27 cellular contexts compared by ENCODE assay signal in genomic region chr12:61524851-61525250, GRCh38.
"Had no signal": no experiment of that assay in that cellular context is flagged by ENCODE, and none has a peak within 500 bp of the region (broad histone marks: within the 10 kb centered on the region; RNA-seq: fewer than 3 reads in every experiment).

No MANE protein-coding gene starts in this region.

- H3K27me3 ChIP-seq: adrenal gland, brain microvascular endothelial cell, dorsolateral prefrontal cortex, esophagus muscularis mucosa, foreskin keratinocyte, gastrocnemius medialis, heart left ventricle had no signal

- H3K36me3 ChIP-seq: adrenal gland, brain microvascular endothelial cell, esophagus muscularis mucosa, gastrocnemius medialis, heart left ventricle had no signal

- DNase-seq: activated CD4-positive, alpha-beta memory T cell treated with anti-CD3 and anti-CD28 coated beads for 36 hours; activated CD4-positive, alpha-beta T cell treated with anti-CD3 and anti-CD28 coated beads for 36 hours; activated CD4-positive, alpha-beta T cell treated with anti-CD3 and anti-CD28 coated beads, Interleukin-2, amount 10 ng/mL, durations not matched to agents 24 days and 14 days; activated CD4-positive, CD25-positive, alpha-beta regulatory T cell; activated CD4-positive, CD25-positive, alpha-beta regulatory T cell treated with anti-CD3 and anti-CD28 coated beads, Interleukin-2, amount 50 U/mL, for 72 hours; activated CD8-positive, alpha-beta memory T cell treated with anti-CD3 and anti-CD28 coated beads, Interleukin-2, amount 10 ng/mL, durations not matched to agents 7 days and 5 days; activated CD8-positive, alpha-beta memory T cell treated with anti-CD3 and anti-CD28 coated beads, Interleukin-2, amount 50 U/mL, for 4 hours; activated CD8-positive, alpha-beta T cell treated with anti-CD3 and anti-CD28 coated beads, Interleukin-2, amount 10 ng/mL, durations not matched to agents 7 days and 5 days; activated effector memory CD4-positive, alpha-beta T cell treated with anti-CD3 and anti-CD28 coated beads, Interleukin-2, amount 50 U/mL, for 16 hours; activated naive CD4-positive, alpha-beta T cell treated with anti-CD3 and anti-CD28 coated beads for 36 hours; activated naive CD8-positive, alpha-beta T cell treated with anti-CD3 and anti-CD28 coated beads for 36 hours; activated naive CD8-positive, alpha-beta T cell treated with anti-CD3 and anti-CD28 coated beads, Interleukin-2, amount 50 U/mL, for 24 hours; activated T-cell treated with anti-CD3 and anti-CD28 coated beads, Interleukin-2, amount 50 U/mL, for 1 hour; activated T-cell treated with anti-CD3 and anti-CD28 coated beads, Interleukin-2, amount 50 U/mL, for 48 hours; adrenal gland; brain microvascular endothelial cell; dorsolateral prefrontal cortex; effector memory CD4-positive, alpha-beta T cell; endodermal cell; erythroblast; foreskin keratinocyte; gastrocnemius medialis; glutamatergic neuron; heart left ventricle; hypothalamus had no signal

- H3K4me3 ChIP-seq: adrenal gland, coronary artery, dorsolateral prefrontal cortex, esophagus muscularis mucosa, gastrocnemius medialis, heart left ventricle had no signal

- H3K27ac ChIP-seq: adrenal gland, brain microvascular endothelial cell, coronary artery, dorsolateral prefrontal cortex, esophagus muscularis mucosa, foreskin keratinocyte, gastrocnemius medialis, heart left ventricle had no signal

- H3K9me3 ChIP-seq: adrenal gland, esophagus muscularis mucosa, gastrocnemius medialis, heart left ventricle had no signal

- H3K4me1 ChIP-seq: adrenal gland, gastrocnemius medialis, heart left ventricle had no signal
